Comparison of ENCODE assay signal across 11 cellular contexts in genomic region chr16:29744541-29745101, GRCh38. TPM values are rescaled to one million over a fixed set of nuclear protein-coding genes. Genes with fewer than 3 reads are reported as not detected.
DNase-seq lines count a peak whose midpoint lies in the region; ATAC-seq and TF ChIP-seq lines count a peak whose summit lies in the region.
"Had no signal": no experiment of that assay in that cellular context is flagged by ENCODE, and none has a peak within 500 bp of the region (broad histone marks: within the 10 kb centered on the region; RNA-seq: fewer than 3 reads in every experiment).

No MANE protein-coding gene starts in this region.

- peak overlapping the region; percentile 84 for H3K9ac ChIP-seq in BLaER1
- H3K9ac ChIP-seq: parathyroid adenoma had no signal

- peaks cover 40% of the 10 kb centered on the region for H3K36me3 ChIP-seq in BLaER1

- H3K4me3 ChIP-seq in BLaER1 (peak overlapping the region; percentile 82), GM12864 (ENCODE audit: low read depth, low read length) (peak overlapping the region; percentile 54)

- no peaks in the 10 kb centered on the region for H3K27me3 ChIP-seq in BLaER1

- H3K4me1 Mint-ChIP-seq in activated CD8-positive, alpha-beta T cell treated with anti-CD3 and anti-CD28 coated beads for 36 hours (ENCODE audit: low read depth) = peaks cover 62% of the 10 kb centered on the region
- H3K4me1 Mint-ChIP-seq in naive B cell = peaks cover 54 to 77% (median 74%) of the 10 kb centered on the region in 3 donors

- H3K27ac Mint-ChIP-seq in activated CD8-positive, alpha-beta T cell treated with anti-CD3 and anti-CD28 coated beads for 36 hours = peak overlapping the region; percentile 97
- peak overlapping the region; percentile 98 to 100 (median 98) for H3K27ac Mint-ChIP-seq in naive B cell

- intact Hi-C loops in activated CD8-positive, alpha-beta T cell treated with anti-CD3 and anti-CD28 coated beads for 36 hours (cut with micrococcal nuclease) = loop anchor here (5.0 kb wide), 1 partner anchor 48 kb away; the partner anchor contains the start of gene KIF22

- H4K20me1 ChIP-seq in BLaER1 = no peaks in the 10 kb centered on the region

- H3K27me3 Mint-ChIP-seq in activated CD8-positive, alpha-beta T cell treated with anti-CD3 and anti-CD28 coated beads for 36 hours = no peaks in the 10 kb centered on the region
- no peaks in the 10 kb centered on the region for H3K27me3 Mint-ChIP-seq in naive B cell

- TF ChIP-seq CTCF in GM12864 (IDR thresholded peaks at IDR 0.05; ENCODE audit: low read depth, low read length, missing control alignments) = no peak
- no peak for TF ChIP-seq CTCF in activated CD8-positive, alpha-beta T cell treated with anti-CD3 and anti-CD28 coated beads for 36 hours (IDR thresholded peaks at IDR 0.05)

- no peak for DNase-seq in GM12864 (ENCODE audit: low read depth)
- peak; percentile 42 for DNase-seq in activated CD8-positive, alpha-beta T cell treated with anti-CD3 and anti-CD28 coated beads for 36 hours
- peak; percentile 34 for DNase-seq in naive B cell
- no peak for DNase-seq in globus pallidus (ENCODE audit: low spot score)
- DNase-seq in nucleus accumbens (lab: John Stamatoyannopoulos, UW) = no peak
- DNase-seq in RPMI8226 = no peak

- H3K4me1 ChIP-seq in BLaER1 = peaks cover 90% of the 10 kb centered on the region
- H3K4me1 ChIP-seq: parathyroid adenoma had no signal

- peak overlapping the region; percentile 84 for H3K4me3 Mint-ChIP-seq in activated CD8-positive, alpha-beta T cell treated with anti-CD3 and anti-CD28 coated beads for 36 hours
- H3K4me3 Mint-ChIP-seq in naive B cell = peak overlapping the region; percentile 97 to 100 (median 99)

- peaks cover 28% of the 10 kb centered on the region for H3K36me3 Mint-ChIP-seq in activated CD8-positive, alpha-beta T cell treated with anti-CD3 and anti-CD28 coated beads for 36 hours (ENCODE audit: low read depth)
- H3K36me3 Mint-ChIP-seq in naive B cell = peaks cover 11 to 19% of the 10 kb centered on the region in 2 donors

- CTCF ChIA-PET in activated CD8-positive, alpha-beta T cell treated with anti-CD3 and anti-CD28 coated beads for 36 hours (lab: Charles Lee) = interaction anchor here (0.8 to 1.8 kb wide), 5 partner anchors 12 to 63 kb away, joined by 3 to 7 read pairs (median 4); partner anchors contain the start of gene KIF22

- H3K4me2 ChIP-seq in BLaER1 = peak overlapping the region; percentile 97

- POLR2A ChIA-PET in activated CD8-positive, alpha-beta T cell treated with anti-CD3 and anti-CD28 coated beads for 36 hours (lab: Charles Lee) = interaction anchor here (1.0 to 2.2 kb wide), 4 partner anchors 12 to 64 kb away, joined by 3 to 20 read pairs (median 6); no protein-coding TSS in a partner anchor

- peaks cover 19% of the 10 kb centered on the region for H3K9me3 ChIP-seq in BLaER1

- H3K9me3 Mint-ChIP-seq in activated CD8-positive, alpha-beta T cell treated with anti-CD3 and anti-CD28 coated beads for 36 hours = no peaks in the 10 kb centered on the region
- H3K9me3 Mint-ChIP-seq in naive B cell = peaks cover 0 to 2% (median 0%) of the 10 kb centered on the region in 7 donors

- H3K27ac ChIP-seq in BLaER1 = peak overlapping the region; percentile 94
- H3K27ac ChIP-seq: parathyroid adenoma had no signal

- ATAC-seq in activated CD8-positive, alpha-beta T cell treated with anti-CD3 and anti-CD28 coated beads for 36 hours = no peak
- ATAC-seq in naive B cell (ENCODE audit: low read depth in 2 of 2) = peak; percentile 10 to 18
- no peak for ATAC-seq in HG03175 (IDR thresholded peaks at IDR 0.05; ENCODE audit: unreplicated experiment)

RNA-seq across cellular contexts. Expression of gene C16orf54, which starts 1.2 kb away (rescaled TPM):
- total RNA-seq in activated CD8-positive, alpha-beta T cell treated with anti-CD3 and anti-CD28 coated beads for 36 hours = 10 to 100 TPM; 22.2 to 22.4 TPM
- polyA plus RNA-seq in naive B cell (ENCODE audit: low read depth in 6 of 6) = 10 to 100 TPM in 5 of 6 donors, 1 to 10 TPM in 1; 1.4 to 70.0 (median 29.5) TPM
- total RNA-seq: RPMI7951 had no signal

RNA-seq across cellular contexts. Expression of gene ZG16, which starts 33.4 kb away (rescaled TPM):
- total RNA-seq in activated CD8-positive, alpha-beta T cell treated with anti-CD3 and anti-CD28 coated beads for 36 hours = not detected
- polyA plus RNA-seq in naive B cell (ENCODE audit: low read depth in 6 of 6) = under 1 TPM in 1 of 6 donors, not detected in 5; 0.13 TPM
- total RNA-seq: cardiac septum, RPMI7951 had no signal

RNA-seq across cellular contexts. Expression of gene KIF22, which starts 45.9 kb away (rescaled TPM):
- total RNA-seq in activated CD8-positive, alpha-beta T cell treated with anti-CD3 and anti-CD28 coated beads for 36 hours = 100 to 1,000 TPM; 160 to 165 TPM
- 10 to 100 TPM; 24.0 to 29.6 (median 26.3) TPM for polyA plus RNA-seq in naive B cell (ENCODE audit: low read depth in 6 of 6)

Comparison
In these comparisons a context has a peak if more than half of its experiments do, and no peak if none do; other contexts are left out.
1. DNase-seq: peak in activated CD8-positive, alpha-beta T cell treated with anti-CD3 and anti-CD28 coated beads for 36 hours (single experiment) and naive B cell (single experiment); none in GM12864 (single experiment), globus pallidus (single experiment), nucleus accumbens (0 of 56) and RPMI8226 (single experiment).
2. ATAC-seq: peak in naive B cell (2 of 2); none in activated CD8-positive, alpha-beta T cell treated with anti-CD3 and anti-CD28 coated beads for 36 hours (single experiment) and HG03175 (single experiment).